8 cellular contexts compared by ENCODE assay signal in genomic region chr15:59492389-59493377, GRCh38. TPM values are rescaled to one million over a fixed set of nuclear protein-coding genes. Genes with fewer than 3 reads are reported as not detected.
DNase-seq lines count a peak whose midpoint lies in the region; ATAC-seq lines count a peak whose summit lies in the region.

No MANE protein-coding gene starts in this region.

- POLR2A ChIA-PET in CD4-positive, alpha-beta memory T cell (lab: Charles Lee; ENCODE audit: partially characterized antibody), result no interaction called here

- H3K4me1 Mint-ChIP-seq in CD4-positive, alpha-beta memory T cell, result peaks cover 0 to 5% (median 2%) of the 10 kb centered on the region in 4 donors
- peaks cover 8 to 21% (median 19%) of the 10 kb centered on the region in 3 donors for H3K4me1 Mint-ChIP-seq in naive B cell

- CTCF ChIA-PET in CD4-positive, alpha-beta memory T cell (lab: Charles Lee; ENCODE audit: partially characterized antibody), result interaction anchor here (0.5 to 5.0 kb wide), 19 partner anchors 9 to 1274 kb away, joined by 3 to 41 read pairs (median 5); no protein-coding TSS in a partner anchor

- ATAC-seq in esophagus mucosa, result peak; percentile 92
- peak; percentile 65 to 89 for ATAC-seq in naive B cell (ENCODE audit: low read depth in 2 of 2)
- ATAC-seq in GM18868 (IDR thresholded peaks at IDR 0.05; ENCODE audit: unreplicated experiment), result no peak

- intact Hi-C loops in CD4-positive, alpha-beta memory T cell (cut with micrococcal nuclease), result loop anchor here (1.0 to 5.0 kb wide), 6 partner anchors 36 to 535 kb away; no protein-coding TSS in a partner anchor

- peak; percentile 49 to 59 (median 55) for DNase-seq in CD4-positive, alpha-beta memory T cell
- DNase-seq in HK-2 (ENCODE audit: unreplicated experiment) (peak; percentile 39), NT2/D1 (ENCODE audit: low read depth, low spot score) (peak; percentile 73), naive B cell (peak; percentile 53)
- peak; percentile 52 for DNase-seq in activated CD8-positive, alpha-beta memory T cell treated with anti-CD3 and anti-CD28 coated beads, Interleukin-2, amount 50 U/mL, for 4 hours
- DNase-seq in stimulated activated CD8-positive, alpha-beta memory T cell treated with anti-CD3 and anti-CD28 coated beads, Interleukin-7, amount 100 ng/mL, for 4 hours (ENCODE audit: low read depth in 2 of 2), result peak; percentile 13 to 18

- no peak overlapping the region for H3K4me3 ChIP-seq in CD4-positive, alpha-beta memory T cell (ENCODE audit: low read length in 2 of 2)
- H3K4me3 ChIP-seq in NT2/D1 (ENCODE audit: insufficient read length, low read depth), result no peak overlapping the region

- no peaks in the 10 kb centered on the region for H3K9me3 Mint-ChIP-seq in CD4-positive, alpha-beta memory T cell
- H3K9me3 Mint-ChIP-seq in naive B cell, result peaks cover 0 to 5% (median 0%) of the 10 kb centered on the region in 7 donors

- H3K27ac ChIP-seq in CD4-positive, alpha-beta memory T cell (ENCODE audit: low read depth, low read length), result no peak overlapping the region

- H3K27me3 Mint-ChIP-seq in CD4-positive, alpha-beta memory T cell, result no peaks in the 10 kb centered on the region
- no peaks in the 10 kb centered on the region for H3K27me3 Mint-ChIP-seq in naive B cell

- H3K36me3 Mint-ChIP-seq in CD4-positive, alpha-beta memory T cell, result no peaks in the 10 kb centered on the region
- H3K36me3 Mint-ChIP-seq in naive B cell, result no peaks in the 10 kb centered on the region

- H3K4me3 Mint-ChIP-seq in CD4-positive, alpha-beta memory T cell, result no peak overlapping the region
- peak overlapping the region in 2 of 8 donors; percentile 12 to 57 for H3K4me3 Mint-ChIP-seq in naive B cell

- H3K27ac Mint-ChIP-seq in CD4-positive, alpha-beta memory T cell, result no peak overlapping the region
- H3K27ac Mint-ChIP-seq in naive B cell, result peak overlapping the region in 2 of 6 donors; percentile 39 to 49

- no peaks in the 10 kb centered on the region for H3K27me3 ChIP-seq in CD4-positive, alpha-beta memory T cell (ENCODE audit: insufficient read depth, low read length)
- H3K27me3 ChIP-seq in NT2/D1 (ENCODE audit: insufficient read depth, insufficient read length), result peaks cover 5% of the 10 kb centered on the region

- no peaks in the 10 kb centered on the region for H3K36me3 ChIP-seq in CD4-positive, alpha-beta memory T cell (ENCODE audit: insufficient read depth, low read length)
- H3K36me3 ChIP-seq in NT2/D1 (ENCODE audit: insufficient read depth, insufficient read length, low read length), result no peaks in the 10 kb centered on the region

- H3K9me3 ChIP-seq in CD4-positive, alpha-beta memory T cell (ENCODE audit: control insufficient read depth in 1 of 2, low read length in 2 of 2), result no peaks in the 10 kb centered on the region
- no peaks in the 10 kb centered on the region for H3K9me3 ChIP-seq in NT2/D1 (ENCODE audit: insufficient read depth, low read length)

- H3K9ac ChIP-seq in NT2/D1 (ENCODE audit: insufficient read length, low read depth), result no peak overlapping the region

- H3K4me1 ChIP-seq in CD4-positive, alpha-beta memory T cell (ENCODE audit: insufficient read depth, low read length), result no peaks in the 10 kb centered on the region
- peaks cover 2% of the 10 kb centered on the region for H3K4me1 ChIP-seq in NT2/D1 (ENCODE audit: insufficient read depth, insufficient read length)

RNA-seq across cellular contexts. Expression of gene FAM81A, which starts 54.7 kb away (rescaled TPM):
- total RNA-seq in CD4-positive, alpha-beta memory T cell, result not detected
- polyA plus RNA-seq in CD4-positive, alpha-beta memory T cell, result not detected
- total RNA-seq in esophagus mucosa, result 1.2 TPM
- 10 to 100 TPM in 4 of 6 donors, 1 to 10 TPM in 2; 8.1 to 23.1 (median 12.0) TPM for polyA plus RNA-seq in naive B cell (ENCODE audit: low read depth in 6 of 6)

Comparison
In these comparisons a context has a peak if more than half of its experiments do, and no peak if none do; other contexts are left out.
1. DNase-seq: peak in every context shown above with its lines; median percentile 73 in NT2/D1; 55 in CD4-positive, alpha-beta memory T cell; 53 in naive B cell; 52 in activated CD8-positive, alpha-beta memory T cell treated with anti-CD3 and anti-CD28 coated beads, Interleukin-2, amount 50 U/mL, for 4 hours; 39 in HK-2; 16 in stimulated activated CD8-positive, alpha-beta memory T cell treated with anti-CD3 and anti-CD28 coated beads, Interleukin-7, amount 100 ng/mL, for 4 hours.